In the genomic region with DNA sequence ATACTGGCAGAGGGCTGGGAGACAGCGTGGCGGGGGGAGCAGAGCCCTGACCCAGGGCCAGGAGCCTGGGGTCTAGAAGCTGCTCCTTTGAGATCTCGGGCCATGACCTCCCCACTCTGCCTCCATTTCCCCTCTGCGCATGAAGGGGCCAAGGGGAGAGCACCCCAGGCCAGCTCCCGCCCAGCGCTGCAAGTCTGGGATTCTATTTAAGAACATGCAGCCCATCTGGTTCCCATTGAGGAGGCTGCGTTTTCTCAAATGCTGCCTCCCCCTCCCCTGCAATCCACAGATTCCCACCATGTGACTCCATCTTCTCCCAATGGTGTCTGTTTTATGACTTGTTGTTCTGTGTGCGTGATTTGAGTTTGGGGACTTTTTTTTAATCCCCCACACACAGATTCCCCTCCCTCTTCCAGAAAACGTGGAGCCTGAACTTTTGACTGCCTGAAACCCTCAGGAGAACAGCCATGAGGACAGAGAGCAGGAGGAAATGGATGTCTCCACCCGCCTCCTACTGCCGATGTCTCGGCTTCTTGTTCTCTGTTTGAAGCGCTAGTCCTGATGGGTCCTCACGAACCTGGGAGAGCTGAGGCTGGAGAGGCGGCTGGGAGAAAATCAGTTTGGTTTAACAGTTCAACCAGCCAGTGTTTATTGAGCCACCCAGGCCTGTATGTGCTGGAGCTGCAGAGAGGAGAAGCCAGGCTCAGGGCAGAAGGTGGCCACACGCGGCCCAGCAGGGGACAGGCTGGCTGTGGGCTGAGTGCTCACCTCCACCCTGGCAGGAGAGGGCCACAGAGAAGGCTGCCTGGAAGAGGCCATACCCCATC, we compare ENCODE assay signal across 1 cellular context.
TF ChIP-seq lines count a peak whose summit lies in the region.

No MANE protein-coding gene starts in this region.

TF ChIP-seq in HepG2, 621 proteins besides CTCF, POLR2A, EP300 and RAD21 (continued from another document):
- TF ChIP-seq, protein P1, sequence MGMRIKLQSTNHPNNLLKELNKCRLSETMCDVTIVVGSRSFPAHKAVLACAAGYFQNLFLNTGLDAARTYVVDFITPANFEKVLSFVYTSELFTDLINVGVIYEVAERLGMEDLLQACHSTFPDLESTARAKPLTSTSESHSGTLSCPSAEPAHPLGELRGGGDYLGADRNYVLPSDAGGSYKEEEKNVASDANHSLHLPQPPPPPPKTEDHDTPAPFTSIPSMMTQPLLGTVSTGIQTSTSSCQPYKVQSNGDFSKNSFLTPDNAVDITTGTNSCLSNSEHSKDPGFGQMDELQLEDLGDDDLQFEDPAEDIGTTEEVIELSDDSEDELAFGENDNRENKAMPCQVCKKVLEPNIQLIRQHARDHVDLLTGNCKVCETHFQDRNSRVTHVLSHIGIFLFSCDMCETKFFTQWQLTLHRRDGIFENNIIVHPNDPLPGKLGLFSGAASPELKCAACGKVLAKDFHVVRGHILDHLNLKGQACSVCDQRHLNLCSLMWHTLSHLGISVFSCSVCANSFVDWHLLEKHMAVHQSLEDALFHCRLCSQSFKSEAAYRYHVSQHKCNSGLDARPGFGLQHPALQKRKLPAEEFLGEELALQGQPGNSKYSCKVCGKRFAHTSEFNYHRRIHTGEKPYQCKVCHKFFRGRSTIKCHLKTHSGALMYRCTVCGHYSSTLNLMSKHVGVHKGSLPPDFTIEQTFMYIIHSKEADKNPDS (CRISPR knock-in tag; IDR thresholded peaks at IDR 0.05): no peak
